In genomic region chr19:19732579-19733501, GRCh38 we compare ENCODE assay signal across 1 cellular context.
A peak's percentile ranks its signal among the peaks of the same experiment; 100 is the strongest.
TF ChIP-seq lines count a peak whose summit lies in the region.

Gene ZNF14, minus strand, starts transcription at chr19:19733112. Its CDS starts 154 bp downstream, at chr19:19732958.

TF ChIP-seq in HepG2, 621 proteins besides CTCF, POLR2A, EP300 and RAD21 (continued from another document and continues in another):
- TF ChIP-seq STAT6 (CRISPR knock-in tag; IDR thresholded peaks at IDR 0.05; ENCODE audit: borderline replicate concordance) (no peak), ZNF678 (CRISPR knock-in tag; IDR thresholded peaks at IDR 0.05) (no peak), NFAT5 (CRISPR knock-in tag; IDR thresholded peaks at IDR 0.05) (no peak), JUNB (CRISPR knock-in tag; IDR thresholded peaks at IDR 0.05; ENCODE audit: borderline replicate concordance) (no peak), GFI1 (CRISPR knock-in tag; IDR thresholded peaks at IDR 0.05; ENCODE audit: borderline replicate concordance) (no peak), SMYD3 (CRISPR knock-in tag; IDR thresholded peaks at IDR 0.05) (no peak), SRSF9 (IDR thresholded peaks at IDR 0.05; ENCODE audit: borderline replicate concordance, insufficient read depth, low read depth, low read length, poor library complexity, severe bottlenecking) (no peak), ZMAT3 (CRISPR knock-in tag; conservative IDR thresholded peaks at IDR 0.05) (peak; percentile 86), CREBL2 (CRISPR knock-in tag; IDR thresholded peaks at IDR 0.05; ENCODE audit: borderline replicate concordance) (peak; percentile 68; the same call in 1 of the 2 replicates), ZBTB10 (CRISPR knock-in tag; IDR thresholded peaks at IDR 0.05; ENCODE audit: borderline replicate concordance) (0 out of 2 replicates have a peak, but pooled peaks have one; percentile 48), GABPB1 (CRISPR knock-in tag; IDR thresholded peaks at IDR 0.05) (peak; percentile 71), LBX2 (CRISPR knock-in tag; IDR thresholded peaks at IDR 0.05; ENCODE audit: borderline replicate concordance) (no peak), ZNF101 (CRISPR knock-in tag; IDR thresholded peaks at IDR 0.05; ENCODE audit: borderline replicate concordance, low read depth) (no peak), ZNF720 (CRISPR knock-in tag; IDR thresholded peaks at IDR 0.05) (no peak), ZNF891 (CRISPR knock-in tag; IDR thresholded peaks at IDR 0.05) (no peak), HNF4A (CRISPR knock-in tag; IDR thresholded peaks at IDR 0.05) (no peak), ELF1 (CRISPR knock-in tag; IDR thresholded peaks at IDR 0.05) (peak; percentile 80), BATF2 (CRISPR knock-in tag; IDR thresholded peaks at IDR 0.05) (peak; percentile 50; the same call in 1 of the 2 replicates), MLX (CRISPR knock-in tag; IDR thresholded peaks at IDR 0.05) (no peak), SSRP1 (CRISPR knock-in tag; IDR thresholded peaks at IDR 0.05) (no peak), ZSCAN20 (CRISPR knock-in tag; IDR thresholded peaks at IDR 0.05; ENCODE audit: borderline replicate concordance) (0 out of 2 replicates have a peak, but pooled peaks have one; percentile 69), PBX3 (CRISPR knock-in tag; IDR thresholded peaks at IDR 0.05; ENCODE audit: borderline replicate concordance) (no peak), ZBTB2 (CRISPR knock-in tag; IDR thresholded peaks at IDR 0.05; ENCODE audit: low read depth) (no peak), MAF1 (CRISPR knock-in tag; IDR thresholded peaks at IDR 0.05; ENCODE audit: borderline replicate concordance) (no peak), ZNF740 (CRISPR knock-in tag; IDR thresholded peaks at IDR 0.05) (0 out of 2 replicates have a peak, but pooled peaks have one; percentile 14), CHD4 (IDR thresholded peaks at IDR 0.05; ENCODE audit: borderline replicate concordance, low read length) (no peak), ZNF260 (CRISPR knock-in tag; IDR thresholded peaks at IDR 0.05; ENCODE audit: borderline replicate concordance, low read depth) (no peak), TSC22D2 (CRISPR knock-in tag; IDR thresholded peaks at IDR 0.05; ENCODE audit: borderline replicate concordance) (0 out of 2 replicates have a peak, but pooled peaks have one; percentile 29), SP140L (CRISPR knock-in tag; IDR thresholded peaks at IDR 0.05; ENCODE audit: borderline replicate concordance) (no peak), KDM2A (CRISPR knock-in tag; IDR thresholded peaks at IDR 0.05; ENCODE audit: borderline replicate concordance, low read depth) (peak; percentile 72), UBTF (CRISPR knock-in tag; IDR thresholded peaks at IDR 0.05) (peak; percentile 81), ZNF12 (CRISPR knock-in tag; IDR thresholded peaks at IDR 0.05) (no peak), KDM4B (CRISPR knock-in tag; IDR thresholded peaks at IDR 0.05) (no peak), ZNF709 (CRISPR knock-in tag; IDR thresholded peaks at IDR 0.05) (peak; percentile 73; the same call in 1 of the 2 replicates), ARNT2 (CRISPR knock-in tag; IDR thresholded peaks at IDR 0.05; ENCODE audit: low read depth) (no peak), ZNF281 (CRISPR knock-in tag; IDR thresholded peaks at IDR 0.05; ENCODE audit: borderline replicate concordance) (no peak), ZNF33B (CRISPR knock-in tag; IDR thresholded peaks at IDR 0.05) (peak; percentile 51; the same call in 1 of the 2 replicates)
